23 cellular contexts compared by ENCODE assay signal in genomic region chr17:37344519-37344918, GRCh38. TPM values are rescaled to one million over a fixed set of nuclear protein-coding genes. Genes with fewer than 3 reads are reported as not detected.
"Had no signal": no experiment of that assay in that cellular context is flagged by ENCODE, and none has a peak within 500 bp of the region (broad histone marks: within the 10 kb centered on the region; RNA-seq: fewer than 3 reads in every experiment).

No MANE protein-coding gene starts in this region.

- H2AFZ ChIP-seq: parathyroid adenoma had no signal

- H3K4me1 ChIP-seq: heart right ventricle, parathyroid adenoma, prostate gland, right lobe of liver had no signal

- H3K4me3 Mint-ChIP-seq: naive thymus-derived CD4-positive, alpha-beta T cell; nephron progenitor cell; stimulated activated naive B cell treated with anti-CD40 and anti-IgM and Interleukin-4, amounts not matched to agents 10 μg/mL and 1 μg/mL and 100 μg/mL, for 72 hours had no signal

- ATAC-seq: esophagus mucosa; heart right ventricle; naive thymus-derived CD4-positive, alpha-beta T cell; stimulated activated naive B cell treated with anti-CD40 and anti-IgM and Interleukin-4, amounts not matched to agents 10 μg/mL and 1 μg/mL and 100 μg/mL, for 72 hours had no signal

- H3K27ac Mint-ChIP-seq: nephron progenitor cell; stimulated activated naive B cell treated with anti-CD40 and anti-IgM and Interleukin-4, amounts not matched to agents 10 μg/mL and 1 μg/mL and 100 μg/mL, for 72 hours had no signal

- H3K9me3 ChIP-seq: heart right ventricle, prostate gland, right lobe of liver had no signal

- DNase-seq: effector memory CD4-positive, alpha-beta T cell; heart right ventricle; hypothalamus; kidney glomerular epithelial cell; naive thymus-derived CD4-positive, alpha-beta T cell; nephron progenitor cell; right lobe of liver; stimulated activated CD4-positive, alpha-beta T cell treated with anti-CD3 and anti-CD28 coated beads, Interleukin-4, amount 100 ng/mL, for 24 hours; stimulated activated naive B cell treated with anti-CD40 and anti-IgM and Interleukin-4, amounts not matched to agents 10 μg/mL and 1 μg/mL and 100 μg/mL, for 72 hours; trophoblast cell had no signal

- H3K27me3 Mint-ChIP-seq: naive thymus-derived CD4-positive, alpha-beta T cell; stimulated activated naive B cell treated with anti-CD40 and anti-IgM and Interleukin-4, amounts not matched to agents 10 μg/mL and 1 μg/mL and 100 μg/mL, for 72 hours had no signal

- H3K27me3 ChIP-seq: heart right ventricle, right lobe of liver had no signal

- H3K27ac ChIP-seq: heart right ventricle, parathyroid adenoma, prostate gland, right lobe of liver had no signal

- H3K36me3 ChIP-seq: heart right ventricle, prostate gland had no signal

- H3K4me3 ChIP-seq: heart right ventricle, prostate gland, right lobe of liver had no signal

- H3K9ac ChIP-seq: parathyroid adenoma had no signal

RNA-seq across cellular contexts. Expression of gene C17orf78, which starts 31.3 kb away (rescaled TPM):
- total RNA-seq: esophagus mucosa; fibroblast of lung; frontal cortex; glomerular endothelial cell; heart right ventricle; liver; lung microvascular endothelial cell; mesenteric fat pad; mononuclear cell; naive thymus-derived CD4-positive, alpha-beta T cell; omental fat pad; prostate gland; renal cortical epithelial cell; right lobe of liver; urinary bladder had no signal
